Comparison of ENCODE assay signal across 15 cellular contexts in genomic region chr5:151870820-151871219, GRCh38. TPM values are rescaled to one million over a fixed set of nuclear protein-coding genes. Genes with fewer than 3 reads are reported as not detected.
DNase-seq lines count a peak whose midpoint lies in the region; ATAC-seq and TF ChIP-seq lines count a peak whose summit lies in the region.
"Had no signal": no experiment of that assay in that cellular context is flagged by ENCODE, and none has a peak within 500 bp of the region (broad histone marks: within the 10 kb centered on the region; RNA-seq: fewer than 3 reads in every experiment).

No MANE protein-coding gene starts in this region.

- no peak overlapping the region for H3K27ac Mint-ChIP-seq in activated T-helper 17 cell treated with anti-CD3 and anti-CD28 coated beads, Interleukin-2, amount 50 U/mL, for 72 hours
- no peak overlapping the region for H3K27ac Mint-ChIP-seq in natural killer cell
- H3K27ac Mint-ChIP-seq: activated T-cell treated with anti-CD3 and anti-CD28 coated beads, Interleukin-2, amount 50 U/mL, for 72 hours had no signal

- H3K36me3 Mint-ChIP-seq in activated T-helper 17 cell treated with anti-CD3 and anti-CD28 coated beads, Interleukin-2, amount 50 U/mL, for 72 hours (ENCODE audit: low read depth) = no peaks in the 10 kb centered on the region
- no peaks in the 10 kb centered on the region for H3K36me3 Mint-ChIP-seq in natural killer cell

- peak; percentile 51 for DNase-seq in COLO829 (ENCODE audit: low spot score)
- DNase-seq in HT-29 (ENCODE audit: low spot score) = peak; percentile 10
- peak; percentile 92 for DNase-seq in kidney tubule cell (ENCODE audit: low spot score)
- DNase-seq in HEK293T (ENCODE audit: extremely low spot score) = no peak
- DNase-seq in RPMI8226 = no peak
- DNase-seq in natural killer cell = no peak
- DNase-seq: activated T-cell treated with anti-CD3 and anti-CD28 coated beads, Interleukin-2, amount 50 U/mL, for 72 hours; DND-41; midbrain; MM.1S; stimulated activated CD8-positive, alpha-beta memory T cell treated with anti-CD3 and anti-CD28 coated beads, Interleukin-4, amount 100 ng/mL, for 48 hours had no signal

- TF ChIP-seq CTCF in natural killer cell (IDR thresholded peaks at IDR 0.05) = no peak

- ATAC-seq in activated T-helper 17 cell treated with anti-CD3 and anti-CD28 coated beads, Interleukin-2, amount 50 U/mL, for 72 hours (replicated peaks) = peak; percentile 76
- ATAC-seq in natural killer cell = no peak
- ATAC-seq in GM18907 (IDR thresholded peaks at IDR 0.05; ENCODE audit: unreplicated experiment) = no peak
- ATAC-seq: activated T-cell treated with anti-CD3 and anti-CD28 coated beads, Interleukin-2, amount 50 U/mL, for 72 hours had no signal

- intact Hi-C loops in natural killer cell (cut with micrococcal nuclease) = no loop called here

- H3K4me3 Mint-ChIP-seq in activated T-helper 17 cell treated with anti-CD3 and anti-CD28 coated beads, Interleukin-2, amount 50 U/mL, for 72 hours = no peak overlapping the region
- H3K4me3 Mint-ChIP-seq in natural killer cell = no peak overlapping the region
- H3K4me3 Mint-ChIP-seq: activated T-cell treated with anti-CD3 and anti-CD28 coated beads, Interleukin-2, amount 50 U/mL, for 72 hours had no signal

- no peaks in the 10 kb centered on the region for H3K27me3 Mint-ChIP-seq in activated T-helper 17 cell treated with anti-CD3 and anti-CD28 coated beads, Interleukin-2, amount 50 U/mL, for 72 hours
- H3K27me3 Mint-ChIP-seq in natural killer cell (ENCODE audit: low read depth in 2 of 2) = peaks cover 0 to 3% of the 10 kb centered on the region in 2 donors

- CTCF ChIA-PET in HEK293T (lab: Yijun Ruan, JAX) = no interaction called here

- peaks cover 7% of the 10 kb centered on the region for H3K4me1 Mint-ChIP-seq in activated T-helper 17 cell treated with anti-CD3 and anti-CD28 coated beads, Interleukin-2, amount 50 U/mL, for 72 hours
- H3K4me1 Mint-ChIP-seq in natural killer cell = peaks cover 5% of the 10 kb centered on the region in 2 donors

- POLR2A ChIA-PET in HEK293T (lab: Yijun Ruan, JAX) = no interaction called here

- H3K9me3 Mint-ChIP-seq in activated T-helper 17 cell treated with anti-CD3 and anti-CD28 coated beads, Interleukin-2, amount 50 U/mL, for 72 hours = no peaks in the 10 kb centered on the region
- no peaks in the 10 kb centered on the region for H3K9me3 Mint-ChIP-seq in natural killer cell
- H3K9me3 Mint-ChIP-seq: activated T-cell treated with anti-CD3 and anti-CD28 coated beads, Interleukin-2, amount 50 U/mL, for 72 hours had no signal

TF ChIP-seq in HEK293T, 16 proteins besides CTCF, POLR2A, EP300 and RAD21:
- TF ChIP-seq ZNF384 (IDR thresholded peaks at IDR 0.05) = no peak
- no peak for TF ChIP-seq ELF4 (IDR thresholded peaks at IDR 0.05)
- TF ChIP-seq FOXK2 (IDR thresholded peaks at IDR 0.05) = no peak
- no peak for TF ChIP-seq FOXA1 (IDR thresholded peaks at IDR 0.05)
- no peak for TF ChIP-seq SUZ12 (IDR thresholded peaks at IDR 0.05)
- TF ChIP-seq ARNT (IDR thresholded peaks at IDR 0.05) = no peak
- no peak for TF ChIP-seq SP1 (IDR thresholded peaks at IDR 0.05)
- TF ChIP-seq CTBP1 (IDR thresholded peaks at IDR 0.05; ENCODE audit: borderline replicate concordance) = no peak
- TF ChIP-seq BHLHE40 (IDR thresholded peaks at IDR 0.05; ENCODE audit: borderline replicate concordance) = no peak
- no peak for TF ChIP-seq TARDBP (IDR thresholded peaks at IDR 0.05)
- no peak for TF ChIP-seq LEF1 (IDR thresholded peaks at IDR 0.05; ENCODE audit: borderline replicate concordance)

RNA-seq across cellular contexts. Expression of gene GLRA1, which starts 53.8 kb away (rescaled TPM):
- not detected in 2 replicates for total RNA-seq in HT-29 (2014; rRNA removed; shearing (Covaris generic))
- not detected for total RNA-seq in activated T-helper 17 cell treated with anti-CD3 and anti-CD28 coated beads, Interleukin-2, amount 50 U/mL, for 72 hours
- total RNA-seq in natural killer cell = not detected
- total RNA-seq: activated T-cell treated with anti-CD3 and anti-CD28 coated beads, Interleukin-2, amount 50 U/mL, for 72 hours; hepatocyte; skeletal muscle tissue had no signal

Comparison
In these comparisons a context has a peak if more than half of its experiments do, and no peak if none do; other contexts are left out.
1. DNase-seq: peak in COLO829 (single experiment), HT-29 (single experiment) and kidney tubule cell (single experiment); none in HEK293T (single experiment), RPMI8226 (single experiment) and natural killer cell (single experiment).